ENCODE assay signal across 1 cellular context in the genomic region with DNA sequence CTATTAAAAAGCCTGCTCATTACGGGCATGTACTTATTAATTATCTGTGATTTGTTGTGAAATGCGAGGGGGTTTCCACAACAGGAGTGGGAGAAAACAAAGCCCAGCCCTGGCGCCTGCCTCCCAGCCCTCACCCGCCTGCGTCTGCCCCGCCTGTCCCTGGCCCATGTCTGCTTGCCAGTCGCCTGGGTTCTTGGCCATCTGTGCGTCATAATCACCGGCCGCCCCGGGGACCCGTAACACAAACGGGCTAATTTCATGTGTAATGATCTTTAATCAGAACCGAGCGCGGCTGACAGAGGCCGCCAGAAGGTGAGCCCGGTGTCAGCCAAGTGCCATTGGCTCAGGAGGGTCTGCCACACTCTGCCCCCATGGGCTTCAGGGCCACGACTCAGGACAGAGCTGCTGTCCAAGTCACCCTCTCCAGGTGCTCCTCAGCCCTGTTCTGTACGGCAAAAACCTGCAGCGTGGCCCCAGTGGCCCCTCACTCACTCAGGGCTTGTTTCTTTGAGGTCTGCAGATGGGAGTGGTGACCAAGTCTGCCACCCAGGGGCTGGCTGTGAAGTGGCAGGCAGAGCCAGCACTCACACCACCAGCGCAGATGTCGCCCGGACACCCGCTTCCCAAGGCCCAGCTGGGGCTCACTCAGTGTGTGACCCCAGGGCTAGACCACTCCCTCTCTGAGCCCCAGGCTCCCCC.
TF ChIP-seq lines count a peak whose summit lies in the region.

No MANE protein-coding gene starts in this region.

TF ChIP-seq in K562, 482 proteins besides CTCF, POLR2A, EP300 and RAD21:
- TF ChIP-seq, protein P1, sequence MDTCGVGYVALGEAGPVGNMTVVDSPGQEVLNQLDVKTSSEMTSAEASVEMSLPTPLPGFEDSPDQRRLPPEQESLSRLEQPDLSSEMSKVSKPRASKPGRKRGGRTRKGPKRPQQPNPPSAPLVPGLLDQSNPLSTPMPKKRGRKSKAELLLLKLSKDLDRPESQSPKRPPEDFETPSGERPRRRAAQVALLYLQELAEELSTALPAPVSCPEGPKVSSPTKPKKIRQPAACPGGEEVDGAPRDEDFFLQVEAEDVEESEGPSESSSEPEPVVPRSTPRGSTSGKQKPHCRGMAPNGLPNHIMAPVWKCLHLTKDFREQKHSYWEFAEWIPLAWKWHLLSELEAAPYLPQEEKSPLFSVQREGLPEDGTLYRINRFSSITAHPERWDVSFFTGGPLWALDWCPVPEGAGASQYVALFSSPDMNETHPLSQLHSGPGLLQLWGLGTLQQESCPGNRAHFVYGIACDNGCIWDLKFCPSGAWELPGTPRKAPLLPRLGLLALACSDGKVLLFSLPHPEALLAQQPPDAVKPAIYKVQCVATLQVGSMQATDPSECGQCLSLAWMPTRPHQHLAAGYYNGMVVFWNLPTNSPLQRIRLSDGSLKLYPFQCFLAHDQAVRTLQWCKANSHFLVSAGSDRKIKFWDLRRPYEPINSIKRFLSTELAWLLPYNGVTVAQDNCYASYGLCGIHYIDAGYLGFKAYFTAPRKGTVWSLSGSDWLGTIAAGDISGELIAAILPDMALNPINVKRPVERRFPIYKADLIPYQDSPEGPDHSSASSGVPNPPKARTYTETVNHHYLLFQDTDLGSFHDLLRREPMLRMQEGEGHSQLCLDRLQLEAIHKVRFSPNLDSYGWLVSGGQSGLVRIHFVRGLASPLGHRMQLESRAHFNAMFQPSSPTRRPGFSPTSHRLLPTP (IDR thresholded peaks at IDR 0.05; ENCODE audit: borderline replicate concordance, extremely low read depth, insufficient read length) = no peak
- TF ChIP-seq NRF1 (conservative IDR thresholded peaks at IDR 0.05 in 1 of 2, IDR thresholded peaks at IDR 0.05 in 1 of 2) = 0 out of 4 replicates have a peak, but pooled peaks of 1 of the 2 experiments have one; percentile 8
